ENCODE assay signal across 13 cellular contexts in genomic region chrX:36957425-36958328, GRCh38. TPM values are rescaled to one million over a fixed set of nuclear protein-coding genes. Genes with fewer than 3 reads are reported as not detected.
A peak's percentile ranks its signal among the peaks of the same experiment; 100 is the strongest.
DNase-seq lines count a peak whose midpoint lies in the region; ATAC-seq and TF ChIP-seq lines count a peak whose summit lies in the region.
"Had no signal": no experiment of that assay in that cellular context is flagged by ENCODE, and none has a peak within 500 bp of the region (broad histone marks: within the 10 kb centered on the region; RNA-seq: fewer than 3 reads in every experiment).

No MANE protein-coding gene starts in this region.

- no peak overlapping the region for H3K27ac Mint-ChIP-seq in glutamatergic neuron (ENCODE audit: unreplicated experiment)
- H3K27ac Mint-ChIP-seq: stimulated activated naive CD8-positive, alpha-beta T cell treated with anti-CD3 and anti-CD28 coated beads, Interleukin-15, Interleukin-2, amounts not matched to agents 100 ng/mL and 50 ng/mL, for 24 hours had no signal

- peaks cover 5% of the 10 kb centered on the region for H3K36me3 ChIP-seq in NT2/D1 (ENCODE audit: insufficient read depth, insufficient read length, low read length)
- H3K36me3 ChIP-seq in parathyroid adenoma (ENCODE audit: control insufficient read depth, insufficient read depth, low read length), result no peaks in the 10 kb centered on the region

- H3K9me3 Mint-ChIP-seq in glutamatergic neuron (ENCODE audit: unreplicated experiment), result peaks cover 2% of the 10 kb centered on the region
- H3K9me3 Mint-ChIP-seq: stimulated activated naive CD8-positive, alpha-beta T cell treated with anti-CD3 and anti-CD28 coated beads, Interleukin-15, Interleukin-2, amounts not matched to agents 100 ng/mL and 50 ng/mL, for 24 hours had no signal

- no peaks in the 10 kb centered on the region for H3K4me1 Mint-ChIP-seq in glutamatergic neuron (ENCODE audit: low read depth, unreplicated experiment)

- DNase-seq in D341Med (ENCODE audit: low spot score), result peak; percentile 77
- peak; percentile 49 for DNase-seq in NT2/D1 (ENCODE audit: low read depth, low spot score)
- DNase-seq in glutamatergic neuron, result peak; percentile 45
- no peak for DNase-seq in NCI-H2196 (lab: John Stamatoyannopoulos, UW; ENCODE audit: unreplicated experiment)
- DNase-seq: activated CD8-positive, alpha-beta memory T cell treated with anti-CD3 and anti-CD28 coated beads, Interleukin-2, amount 50 U/mL, for 4 hours; GDM1 had no signal

- TF ChIP-seq CTCF in glutamatergic neuron (IDR thresholded peaks at IDR 0.05; ENCODE audit: partially characterized antibody, unreplicated experiment) (peak; percentile 11), parathyroid adenoma (IDR thresholded peaks at IDR 0.05) (peak; percentile 59)

- H3K9me3 ChIP-seq in NT2/D1 (ENCODE audit: insufficient read depth, low read length), result 0 out of 2 replicates have a peak, but pooled peaks cover 7% of the 10 kb centered on the region
- no peaks in the 10 kb centered on the region for H3K9me3 ChIP-seq in parathyroid adenoma (ENCODE audit: control insufficient read depth, low read length)

- ATAC-seq in HG02678 (IDR thresholded peaks at IDR 0.05; ENCODE audit: unreplicated experiment), result no peak
- no peak for ATAC-seq in GM18519 (IDR thresholded peaks at IDR 0.05; ENCODE audit: low FRiP score, unreplicated experiment)
- ATAC-seq in GM21528 (IDR thresholded peaks at IDR 0.05; ENCODE audit: low FRiP score, unreplicated experiment), result no peak

- H3K79me2 ChIP-seq in parathyroid adenoma, result no peaks in the 10 kb centered on the region

- H3K36me3 Mint-ChIP-seq in glutamatergic neuron (ENCODE audit: unreplicated experiment), result no peaks in the 10 kb centered on the region

- H3K9ac ChIP-seq in NT2/D1 (ENCODE audit: insufficient read length, low read depth) (peak overlapping the region; percentile 80), parathyroid adenoma (no peak overlapping the region)

- H3K4me3 Mint-ChIP-seq in glutamatergic neuron (ENCODE audit: unreplicated experiment), result peak overlapping the region; percentile 80
- H3K4me3 Mint-ChIP-seq: stimulated activated naive CD8-positive, alpha-beta T cell treated with anti-CD3 and anti-CD28 coated beads, Interleukin-15, Interleukin-2, amounts not matched to agents 100 ng/mL and 50 ng/mL, for 24 hours had no signal

- H2AFZ ChIP-seq in parathyroid adenoma, result peak overlapping the region; percentile 71

- H3K4me3 ChIP-seq in NT2/D1 (ENCODE audit: insufficient read length, low read depth) (peak overlapping the region; percentile 77), parathyroid adenoma (ENCODE audit: low read depth, low read length) (peak overlapping the region; percentile 49)

- H3K4me1 ChIP-seq in NT2/D1 (ENCODE audit: insufficient read depth, insufficient read length) (no peaks in the 10 kb centered on the region), parathyroid adenoma (no peaks in the 10 kb centered on the region)

- H3K4me2 ChIP-seq in parathyroid adenoma (ENCODE audit: low read length), result peak overlapping the region; percentile 53

- peaks cover 2% of the 10 kb centered on the region for H3K27me3 Mint-ChIP-seq in glutamatergic neuron (ENCODE audit: unreplicated experiment)

- no peaks in the 10 kb centered on the region for H3K27me3 ChIP-seq in NT2/D1 (ENCODE audit: insufficient read depth, insufficient read length)
- no peaks in the 10 kb centered on the region for H3K27me3 ChIP-seq in parathyroid adenoma (ENCODE audit: control insufficient read depth, insufficient read depth, low read length)

- peak overlapping the region; percentile 84 for H3K27ac ChIP-seq in parathyroid adenoma

RNA-seq across cellular contexts. Expression of gene FAM47C, which starts 50.5 kb away (rescaled TPM):
- not detected for total RNA-seq in glutamatergic neuron (ENCODE audit: unreplicated experiment)
- total RNA-seq: HT1080, RPMI7951 had no signal
